1 cellular context compared by ENCODE assay signal in genomic region chr12:132908145-132909029, GRCh38.
A peak's percentile ranks its signal among the peaks of the same experiment; 100 is the strongest.
TF ChIP-seq lines count a peak whose summit lies in the region.

No MANE protein-coding gene starts in this region.

TF ChIP-seq in HEK293, 187 proteins besides CTCF, POLR2A, EP300 and RAD21 (continued from another document):
- TF ChIP-seq ZNF2 (tag by site-specific recombination; IDR thresholded peaks at IDR 0.05) (0 out of 2 replicates have a peak, but pooled peaks have one; percentile 19), ZNF366 (tag by site-specific recombination; conservative IDR thresholded peaks at IDR 0.05) (no peak), MZF1 (tag by site-specific recombination; IDR thresholded peaks at IDR 0.05; ENCODE audit: borderline replicate concordance) (no peak), ZBTB8A (tag by site-specific recombination; IDR thresholded peaks at IDR 0.05) (peak; percentile 55; the same call in 1 of the 2 replicates)
- TF ChIP-seq, protein P1, sequence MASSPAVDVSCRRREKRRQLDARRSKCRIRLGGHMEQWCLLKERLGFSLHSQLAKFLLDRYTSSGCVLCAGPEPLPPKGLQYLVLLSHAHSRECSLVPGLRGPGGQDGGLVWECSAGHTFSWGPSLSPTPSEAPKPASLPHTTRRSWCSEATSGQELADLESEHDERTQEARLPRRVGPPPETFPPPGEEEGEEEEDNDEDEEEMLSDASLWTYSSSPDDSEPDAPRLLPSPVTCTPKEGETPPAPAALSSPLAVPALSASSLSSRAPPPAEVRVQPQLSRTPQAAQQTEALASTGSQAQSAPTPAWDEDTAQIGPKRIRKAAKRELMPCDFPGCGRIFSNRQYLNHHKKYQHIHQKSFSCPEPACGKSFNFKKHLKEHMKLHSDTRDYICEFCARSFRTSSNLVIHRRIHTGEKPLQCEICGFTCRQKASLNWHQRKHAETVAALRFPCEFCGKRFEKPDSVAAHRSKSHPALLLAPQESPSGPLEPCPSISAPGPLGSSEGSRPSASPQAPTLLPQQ (tag by site-specific recombination; IDR thresholded peaks at IDR 0.05) = peak; percentile 50; the same call in 1 of the 2 replicates
